In the genomic region with DNA sequence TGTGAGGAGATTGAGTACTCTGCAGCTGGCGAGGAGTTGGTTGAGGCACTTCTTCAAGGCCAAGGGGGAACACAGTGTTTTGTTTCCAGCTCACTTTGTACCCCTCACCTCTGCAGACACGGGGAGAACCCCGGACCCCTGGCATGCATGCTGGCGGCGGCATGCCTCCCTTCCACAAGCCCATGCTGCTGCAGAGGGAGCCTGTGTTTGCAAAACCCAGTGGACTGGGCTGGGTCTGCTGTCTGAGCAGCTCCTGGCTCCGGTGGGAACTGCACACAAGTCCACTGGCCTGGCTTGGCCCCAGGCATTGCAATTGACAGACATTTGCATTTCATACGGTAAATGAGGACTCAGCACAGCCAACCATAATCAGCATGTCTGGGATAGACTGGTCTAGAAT, we compare ENCODE assay signal across 10 cellular contexts.
"Had no signal": no experiment of that assay in that cellular context is flagged by ENCODE, and none has a peak within 500 bp of the region (broad histone marks: within the 10 kb centered on the region; RNA-seq: fewer than 3 reads in every experiment).

No MANE protein-coding gene starts in this region.

- ATAC-seq: GM23338, HCT116 had no signal

- DNase-seq: H9, HFFc6, Karpas-422, KBM-7 had no signal

- H3K4me3 ChIP-seq: GM23338 had no signal

- H2AFZ ChIP-seq: GM23338 had no signal

- FAIRE-seq: H1, H54 had no signal

- H3K4me2 ChIP-seq: GM23338, KMS-11 had no signal

- H3K27ac ChIP-seq: HL-60, KMS-11 had no signal

- H3K9ac ChIP-seq: KMS-11 had no signal
